ENCODE assay signal across 26 cellular contexts in genomic region chrX:25277574-25277973, GRCh38.
"Had no signal": no experiment of that assay in that cellular context is flagged by ENCODE, and none has a peak within 500 bp of the region (broad histone marks: within the 10 kb centered on the region; RNA-seq: fewer than 3 reads in every experiment).

No MANE protein-coding gene starts in this region.

- ATAC-seq: activated CD8-positive, alpha-beta memory T cell treated with anti-CD3 and anti-CD28 coated beads, Interleukin-2, amount 10 ng/mL, durations not matched to agents 7 days and 5 days; body of pancreas; PC-3; WTC11 had no signal

- FAIRE-seq: bronchial epithelial cell, RCC 7860 had no signal

- H3K4me3 ChIP-seq: body of pancreas, MG63 had no signal

- H3K36me3 ChIP-seq: MG63 had no signal

- H3K27me3 Mint-ChIP-seq: activated CD8-positive, alpha-beta memory T cell treated with anti-CD3 and anti-CD28 coated beads, Interleukin-2, amount 10 ng/mL, durations not matched to agents 7 days and 5 days; activated naive CD4-positive, alpha-beta T cell treated with anti-CD3 and anti-CD28 coated beads, Interleukin-2, amount 50 U/mL, for 24 hours had no signal

- H3K9me3 ChIP-seq: body of pancreas, MG63 had no signal

- H3K4me3 Mint-ChIP-seq: activated CD8-positive, alpha-beta memory T cell treated with anti-CD3 and anti-CD28 coated beads, Interleukin-2, amount 10 ng/mL, durations not matched to agents 7 days and 5 days; activated naive CD4-positive, alpha-beta T cell treated with anti-CD3 and anti-CD28 coated beads, Interleukin-2, amount 50 U/mL, for 24 hours; activated T-cell treated with anti-CD3 and anti-CD28 coated beads, Interleukin-2, amount 50 U/mL, for 24 hours; activated T-helper 1 cell treated with anti-CD3 and anti-CD28 coated beads, Interleukin-12 subunit alpha, Interleukin-12 subunit beta, Interleukin-2, Interleukin-4 antibody, amounts not matched to agents 30 ng/mL and 10 ng/mL and 1 ng/mL, durations not matched to agents 14 hours and 24 hours and 36 hours; T-helper 1 cell treated with Interleukin-12 subunit alpha and Interleukin-12 subunit beta and Interleukin-4 antibody, amounts not matched to agents 30 μg/mL and 1 μg/mL, for 36 hours; WTC11 had no signal

- H3K27ac Mint-ChIP-seq: activated CD8-positive, alpha-beta memory T cell treated with anti-CD3 and anti-CD28 coated beads, Interleukin-2, amount 10 ng/mL, durations not matched to agents 7 days and 5 days; activated naive CD4-positive, alpha-beta T cell treated with anti-CD3 and anti-CD28 coated beads, Interleukin-2, amount 50 U/mL, for 24 hours; activated T-cell treated with anti-CD3 and anti-CD28 coated beads, Interleukin-2, amount 50 U/mL, for 24 hours; activated T-helper 1 cell treated with anti-CD3 and anti-CD28 coated beads, Interleukin-12 subunit alpha, Interleukin-12 subunit beta, Interleukin-2, Interleukin-4 antibody, amounts not matched to agents 30 ng/mL and 10 ng/mL and 1 ng/mL, durations not matched to agents 14 hours and 24 hours and 36 hours; T-helper 1 cell treated with Interleukin-12 subunit alpha and Interleukin-12 subunit beta and Interleukin-4 antibody, amounts not matched to agents 30 μg/mL and 1 μg/mL, for 36 hours; WTC11 had no signal

- DNase-seq: activated CD4-positive, alpha-beta T cell treated with anti-CD3 and anti-CD28 coated beads for 48 hours; activated CD4-positive, alpha-beta T cell treated with anti-CD3 and anti-CD28 coated beads, Interleukin-2, amount 50 U/mL, for 4 hours; activated CD4-positive, CD25-positive, alpha-beta regulatory T cell treated with anti-CD3 and anti-CD28 coated beads, Interleukin-2, amount 50 U/mL, for 72 hours; activated CD8-positive, alpha-beta memory T cell treated with anti-CD3 and anti-CD28 coated beads, Interleukin-2, amount 10 ng/mL, durations not matched to agents 7 days and 5 days; activated effector memory CD4-positive, alpha-beta T cell treated with Interleukin-2 at 50 U/mL for 16 hours; activated naive CD4-positive, alpha-beta T cell; activated T-cell treated with anti-CD3 and anti-CD28 coated beads, Interleukin-2, amount 50 U/mL, for 24 hours; aorta; body of pancreas; central memory CD4-positive, alpha-beta T cell; MG63; MV-4-11; NCI-H1092 treated with DMSO at 0.1 percent for 48 hours; NCI-H1417 treated with DMSO at 0.1 percent for 48 hours; NCI-H187; NCI-H446; NCI-H524; NCI-H82; PC-3; SHP77 had no signal

- H3K4me1 Mint-ChIP-seq: activated CD8-positive, alpha-beta memory T cell treated with anti-CD3 and anti-CD28 coated beads, Interleukin-2, amount 10 ng/mL, durations not matched to agents 7 days and 5 days; activated naive CD4-positive, alpha-beta T cell treated with anti-CD3 and anti-CD28 coated beads, Interleukin-2, amount 50 U/mL, for 24 hours had no signal

- H3K9me3 Mint-ChIP-seq: activated naive CD4-positive, alpha-beta T cell treated with anti-CD3 and anti-CD28 coated beads, Interleukin-2, amount 50 U/mL, for 24 hours; activated T-cell treated with anti-CD3 and anti-CD28 coated beads, Interleukin-2, amount 50 U/mL, for 24 hours; activated T-helper 1 cell treated with anti-CD3 and anti-CD28 coated beads, Interleukin-12 subunit alpha, Interleukin-12 subunit beta, Interleukin-2, Interleukin-4 antibody, amounts not matched to agents 30 ng/mL and 10 ng/mL and 1 ng/mL, durations not matched to agents 14 hours and 24 hours and 36 hours; T-helper 1 cell treated with Interleukin-12 subunit alpha and Interleukin-12 subunit beta and Interleukin-4 antibody, amounts not matched to agents 30 μg/mL and 1 μg/mL, for 36 hours; WTC11 had no signal

- H3K4me1 ChIP-seq: body of pancreas had no signal

- H3K36me3 Mint-ChIP-seq: activated CD8-positive, alpha-beta memory T cell treated with anti-CD3 and anti-CD28 coated beads, Interleukin-2, amount 10 ng/mL, durations not matched to agents 7 days and 5 days; activated naive CD4-positive, alpha-beta T cell treated with anti-CD3 and anti-CD28 coated beads, Interleukin-2, amount 50 U/mL, for 24 hours; WTC11 had no signal

- H3K27ac ChIP-seq: body of pancreas had no signal

- H3K27me3 ChIP-seq: body of pancreas, MG63 had no signal
